In the genomic region with DNA sequence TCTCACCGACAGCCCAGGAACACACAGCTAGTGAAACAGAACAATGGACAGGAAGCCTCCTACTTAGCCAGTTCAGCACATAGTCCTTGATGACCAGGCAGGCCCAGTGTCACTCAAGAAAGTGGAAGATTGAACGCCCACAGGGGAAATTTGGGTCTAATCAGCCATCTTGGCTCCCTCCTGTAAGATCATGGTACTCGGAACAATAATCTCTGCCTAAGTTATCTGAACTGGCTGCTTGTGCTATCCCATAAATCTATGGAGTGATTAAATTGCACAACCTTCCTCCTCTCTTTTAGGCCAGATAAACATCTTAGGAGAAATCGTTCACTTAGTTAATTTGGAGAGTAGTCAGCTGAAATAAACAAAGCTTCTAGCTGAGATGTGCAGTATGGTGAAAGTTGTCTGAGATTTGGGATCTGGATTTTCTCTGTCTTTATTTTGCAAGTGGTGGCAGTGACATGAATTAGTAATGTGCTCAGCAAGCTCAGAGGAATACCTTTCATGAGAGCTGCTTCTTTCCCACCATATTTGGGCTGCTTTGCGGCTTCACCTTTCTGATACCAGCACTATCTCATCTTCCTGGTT, we compare ENCODE assay signal across 13 cellular contexts.
DNase-seq lines count a peak whose midpoint lies in the region; ATAC-seq and TF ChIP-seq lines count a peak whose summit lies in the region.
"Had no signal": no experiment of that assay in that cellular context is flagged by ENCODE, and none has a peak within 500 bp of the region (broad histone marks: within the 10 kb centered on the region; RNA-seq: fewer than 3 reads in every experiment).

No MANE protein-coding gene starts in this region.

- H3K4me2 ChIP-seq in neural cell (ENCODE audit: low read length): peak overlapping the region; percentile 41

- WGBS in heart right ventricle, 2 donors: 35 to 45% methylated on average over 5 of the region's 5 CpGs
- 27% methylated on average over 5 of the region's 5 CpGs for WGBS in urinary bladder

- no peaks in the 10 kb centered on the region for H3K27me3 ChIP-seq in heart right ventricle
- no peaks in the 10 kb centered on the region for H3K27me3 ChIP-seq in neural cell (ENCODE audit: insufficient read depth, low read depth, low read length)

- H3K9me3 ChIP-seq in heart right ventricle: peaks cover 0 to 5% (median 0%) of the 10 kb centered on the region in 11 donors
- H3K9me3 ChIP-seq in neural cell (ENCODE audit: low read length): no peaks in the 10 kb centered on the region
- H3K9me3 ChIP-seq: HAP-1 had no signal

- no peaks in the 10 kb centered on the region for H3K79me2 ChIP-seq in neural cell (replicated peaks; ENCODE audit: insufficient read depth, low read length)

- H3K4me1 ChIP-seq in heart right ventricle (peaks cover 25 to 75% (median 55%) of the 10 kb centered on the region in 9 donors), urinary bladder (ENCODE audit: insufficient read depth) (no peaks in the 10 kb centered on the region)
- H3K4me1 ChIP-seq: HAP-1 had no signal

- H3K4me3 ChIP-seq in heart right ventricle (peak overlapping the region in 1 of 10 donors; percentile 14), neural cell (ENCODE audit: low read length) (no peak overlapping the region), urinary bladder (ENCODE audit: low read depth, low read length) (no peak overlapping the region)
- H3K4me3 ChIP-seq: coronary artery, HAP-1 had no signal

- peak overlapping the region; percentile 36 for H3K9ac ChIP-seq in neural cell (ENCODE audit: low read length)

- no peaks in the 10 kb centered on the region for H3K9me2 ChIP-seq in neural cell (ENCODE audit: insufficient read depth, low read length)

- TF ChIP-seq RAD21 in neural cell (conservative IDR thresholded peaks at IDR 0.05): no peak

- ATAC-seq in heart right ventricle (peak; percentile 20 to 69 (median 44)), HG03108 (IDR thresholded peaks at IDR 0.05; ENCODE audit: unreplicated experiment) (no peak)
- ATAC-seq: Panc1 had no signal

- TF ChIP-seq CTCF in heart right ventricle (IDR thresholded peaks at IDR 0.05) (no peak), neural cell (IDR thresholded peaks at IDR 0.05; ENCODE audit: poor library complexity, severe bottlenecking) (no peak), GM13977 (IDR thresholded peaks at IDR 0.05; ENCODE audit: extremely low read depth, insufficient read depth, missing control alignments) (no peak)

- no peak overlapping the region for H2AFZ ChIP-seq in neural cell (ENCODE audit: low read depth, low read length)

- no peak for TF ChIP-seq EP300 in neural cell (conservative IDR thresholded peaks at IDR 0.05; ENCODE audit: poor library complexity, severe bottlenecking)

- intact Hi-C loops in heart right ventricle (cut with DNase I): loop anchor here in 4 of 10 donors (5.0 kb wide), 2 partner anchors 51 to 66 kb away; no protein-coding TSS in a partner anchor

- peak overlapping the region; percentile 78 for H3K27ac ChIP-seq in caudate nucleus (ENCODE audit: low read depth, low read length)
- H3K27ac ChIP-seq in heart right ventricle: peak overlapping the region; percentile 54 to 92 (median 84)
- H3K27ac ChIP-seq in neural cell (ENCODE audit: low read length): peak overlapping the region; percentile 44
- peak overlapping the region; percentile 31 for H3K27ac ChIP-seq in urinary bladder (ENCODE audit: low read depth)

- no peaks in the 10 kb centered on the region for H4K20me1 ChIP-seq in neural cell (ENCODE audit: insufficient read depth)

- no peaks in the 10 kb centered on the region for H3F3A ChIP-seq in neural cell (ENCODE audit: insufficient read depth, low read length, poor library complexity, severe bottlenecking)

- DNase-seq in caudate nucleus (lab: John Stamatoyannopoulos, UW) (no peak), heart right ventricle (peak in 1 of 2 donors; percentile 19), germinal center (ENCODE audit: low spot score) (no peak), GM13977 (ENCODE audit: low spot score) (no peak)
- DNase-seq: activated CD4-positive, alpha-beta memory T cell treated with anti-CD3 and anti-CD28 coated beads for 36 hours; GF-D8; NCI-H1092 treated with DMSO at 0.1 percent for 48 hours had no signal

- H3K36me3 ChIP-seq in heart right ventricle (no peaks in the 10 kb centered on the region), neural cell (ENCODE audit: insufficient read depth, low read length) (no peaks in the 10 kb centered on the region), urinary bladder (ENCODE audit: insufficient read depth) (no peaks in the 10 kb centered on the region)
- H3K36me3 ChIP-seq: HAP-1 had no signal

- in situ Hi-C loops in GM13977 (cut with MboI; ENCODE audit: low pct_unique_long_range_greater_than_20kb, low sequenced_read_pairs, unreplicated experiment): no loop called here

TF ChIP-seq in neural cell, 6 proteins besides CTCF, POLR2A, EP300 and RAD21:
- TF ChIP-seq SMC3 (conservative IDR thresholded peaks at IDR 0.05; ENCODE audit: poor library complexity) (no peak), TAF1 (IDR thresholded peaks at IDR 0.05; ENCODE audit: low read depth) (no peak), MXI1 (conservative IDR thresholded peaks at IDR 0.05; ENCODE audit: poor library complexity, severe bottlenecking) (no peak), EZH2 (IDR thresholded peaks at IDR 0.05; ENCODE audit: borderline replicate concordance, insufficient read depth, low read length, poor library complexity, severe bottlenecking) (no peak), POLR2AphosphoS5 (IDR thresholded peaks at IDR 0.05) (no peak)
- TF ChIP-seq, protein P1, sequence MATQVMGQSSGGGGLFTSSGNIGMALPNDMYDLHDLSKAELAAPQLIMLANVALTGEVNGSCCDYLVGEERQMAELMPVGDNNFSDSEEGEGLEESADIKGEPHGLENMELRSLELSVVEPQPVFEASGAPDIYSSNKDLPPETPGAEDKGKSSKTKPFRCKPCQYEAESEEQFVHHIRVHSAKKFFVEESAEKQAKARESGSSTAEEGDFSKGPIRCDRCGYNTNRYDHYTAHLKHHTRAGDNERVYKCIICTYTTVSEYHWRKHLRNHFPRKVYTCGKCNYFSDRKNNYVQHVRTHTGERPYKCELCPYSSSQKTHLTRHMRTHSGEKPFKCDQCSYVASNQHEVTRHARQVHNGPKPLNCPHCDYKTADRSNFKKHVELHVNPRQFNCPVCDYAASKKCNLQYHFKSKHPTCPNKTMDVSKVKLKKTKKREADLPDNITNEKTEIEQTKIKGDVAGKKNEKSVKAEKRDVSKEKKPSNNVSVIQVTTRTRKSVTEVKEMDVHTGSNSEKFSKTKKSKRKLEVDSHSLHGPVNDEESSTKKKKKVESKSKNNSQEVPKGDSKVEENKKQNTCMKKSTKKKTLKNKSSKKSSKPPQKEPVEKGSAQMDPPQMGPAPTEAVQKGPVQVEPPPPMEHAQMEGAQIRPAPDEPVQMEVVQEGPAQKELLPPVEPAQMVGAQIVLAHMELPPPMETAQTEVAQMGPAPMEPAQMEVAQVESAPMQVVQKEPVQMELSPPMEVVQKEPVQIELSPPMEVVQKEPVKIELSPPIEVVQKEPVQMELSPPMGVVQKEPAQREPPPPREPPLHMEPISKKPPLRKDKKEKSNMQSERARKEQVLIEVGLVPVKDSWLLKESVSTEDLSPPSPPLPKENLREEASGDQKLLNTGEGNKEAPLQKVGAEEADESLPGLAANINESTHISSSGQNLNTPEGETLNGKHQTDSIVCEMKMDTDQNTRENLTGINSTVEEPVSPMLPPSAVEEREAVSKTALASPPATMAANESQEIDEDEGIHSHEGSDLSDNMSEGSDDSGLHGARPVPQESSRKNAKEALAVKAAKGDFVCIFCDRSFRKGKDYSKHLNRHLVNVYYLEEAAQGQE (IDR thresholded peaks at IDR 0.05; ENCODE audit: borderline replicate concordance): no peak

Comparison
In these comparisons a context has a peak if more than half of its experiments do, and no peak if none do; other contexts are left out.
1. H3K27ac ChIP-seq: peak in every context shown above with its lines; median percentile 84 in heart right ventricle; 78 in caudate nucleus; 44 in neural cell; 31 in urinary bladder.